Comparison of ENCODE assay signal across 1 cellular context in genomic region chr22:17084554-17085276, GRCh38.
TF ChIP-seq lines count a peak whose summit lies in the region.

A gene with protein sequence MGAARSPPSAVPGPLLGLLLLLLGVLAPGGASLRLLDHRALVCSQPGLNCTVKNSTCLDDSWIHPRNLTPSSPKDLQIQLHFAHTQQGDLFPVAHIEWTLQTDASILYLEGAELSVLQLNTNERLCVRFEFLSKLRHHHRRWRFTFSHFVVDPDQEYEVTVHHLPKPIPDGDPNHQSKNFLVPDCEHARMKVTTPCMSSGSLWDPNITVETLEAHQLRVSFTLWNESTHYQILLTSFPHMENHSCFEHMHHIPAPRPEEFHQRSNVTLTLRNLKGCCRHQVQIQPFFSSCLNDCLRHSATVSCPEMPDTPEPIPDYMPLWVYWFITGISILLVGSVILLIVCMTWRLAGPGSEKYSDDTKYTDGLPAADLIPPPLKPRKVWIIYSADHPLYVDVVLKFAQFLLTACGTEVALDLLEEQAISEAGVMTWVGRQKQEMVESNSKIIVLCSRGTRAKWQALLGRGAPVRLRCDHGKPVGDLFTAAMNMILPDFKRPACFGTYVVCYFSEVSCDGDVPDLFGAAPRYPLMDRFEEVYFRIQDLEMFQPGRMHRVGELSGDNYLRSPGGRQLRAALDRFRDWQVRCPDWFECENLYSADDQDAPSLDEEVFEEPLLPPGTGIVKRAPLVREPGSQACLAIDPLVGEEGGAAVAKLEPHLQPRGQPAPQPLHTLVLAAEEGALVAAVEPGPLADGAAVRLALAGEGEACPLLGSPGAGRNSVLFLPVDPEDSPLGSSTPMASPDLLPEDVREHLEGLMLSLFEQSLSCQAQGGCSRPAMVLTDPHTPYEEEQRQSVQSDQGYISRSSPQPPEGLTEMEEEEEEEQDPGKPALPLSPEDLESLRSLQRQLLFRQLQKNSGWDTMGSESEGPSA (plus strand): TSS chr22:17085000. CDS start chr22:17085092, 92 bp downstream.

TF ChIP-seq in WTC11, 78 proteins besides CTCF, POLR2A, EP300 and RAD21 (continued from another document):
- TF ChIP-seq ZBTB43 (CRISPR knock-in tag; IDR thresholded peaks at IDR 0.05) (no peak), E2F4 (CRISPR knock-in tag; IDR thresholded peaks at IDR 0.05; ENCODE audit: borderline replicate concordance, low read depth) (no peak), ZNF138 (CRISPR knock-in tag; conservative IDR thresholded peaks at IDR 0.05) (no peak), PRRX2 (CRISPR knock-in tag; IDR thresholded peaks at IDR 0.05) (no peak), CREB1 (CRISPR knock-in tag; IDR thresholded peaks at IDR 0.05) (no peak), JAZF1 (CRISPR knock-in tag; IDR thresholded peaks at IDR 0.05) (no peak), ZNF416 (CRISPR knock-in tag; IDR thresholded peaks at IDR 0.05) (no peak)
- TF ChIP-seq, protein P1, sequence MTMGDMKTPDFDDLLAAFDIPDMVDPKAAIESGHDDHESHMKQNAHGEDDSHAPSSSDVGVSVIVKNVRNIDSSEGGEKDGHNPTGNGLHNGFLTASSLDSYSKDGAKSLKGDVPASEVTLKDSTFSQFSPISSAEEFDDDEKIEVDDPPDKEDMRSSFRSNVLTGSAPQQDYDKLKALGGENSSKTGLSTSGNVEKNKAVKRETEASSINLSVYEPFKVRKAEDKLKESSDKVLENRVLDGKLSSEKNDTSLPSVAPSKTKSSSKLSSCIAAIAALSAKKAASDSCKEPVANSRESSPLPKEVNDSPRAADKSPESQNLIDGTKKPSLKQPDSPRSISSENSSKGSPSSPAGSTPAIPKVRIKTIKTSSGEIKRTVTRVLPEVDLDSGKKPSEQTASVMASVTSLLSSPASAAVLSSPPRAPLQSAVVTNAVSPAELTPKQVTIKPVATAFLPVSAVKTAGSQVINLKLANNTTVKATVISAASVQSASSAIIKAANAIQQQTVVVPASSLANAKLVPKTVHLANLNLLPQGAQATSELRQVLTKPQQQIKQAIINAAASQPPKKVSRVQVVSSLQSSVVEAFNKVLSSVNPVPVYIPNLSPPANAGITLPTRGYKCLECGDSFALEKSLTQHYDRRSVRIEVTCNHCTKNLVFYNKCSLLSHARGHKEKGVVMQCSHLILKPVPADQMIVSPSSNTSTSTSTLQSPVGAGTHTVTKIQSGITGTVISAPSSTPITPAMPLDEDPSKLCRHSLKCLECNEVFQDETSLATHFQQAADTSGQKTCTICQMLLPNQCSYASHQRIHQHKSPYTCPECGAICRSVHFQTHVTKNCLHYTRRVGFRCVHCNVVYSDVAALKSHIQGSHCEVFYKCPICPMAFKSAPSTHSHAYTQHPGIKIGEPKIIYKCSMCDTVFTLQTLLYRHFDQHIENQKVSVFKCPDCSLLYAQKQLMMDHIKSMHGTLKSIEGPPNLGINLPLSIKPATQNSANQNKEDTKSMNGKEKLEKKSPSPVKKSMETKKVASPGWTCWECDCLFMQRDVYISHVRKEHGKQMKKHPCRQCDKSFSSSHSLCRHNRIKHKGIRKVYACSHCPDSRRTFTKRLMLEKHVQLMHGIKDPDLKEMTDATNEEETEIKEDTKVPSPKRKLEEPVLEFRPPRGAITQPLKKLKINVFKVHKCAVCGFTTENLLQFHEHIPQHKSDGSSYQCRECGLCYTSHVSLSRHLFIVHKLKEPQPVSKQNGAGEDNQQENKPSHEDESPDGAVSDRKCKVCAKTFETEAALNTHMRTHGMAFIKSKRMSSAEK (CRISPR knock-in tag; IDR thresholded peaks at IDR 0.05; ENCODE audit: borderline replicate concordance) = no peak
- TF ChIP-seq, protein P2, sequence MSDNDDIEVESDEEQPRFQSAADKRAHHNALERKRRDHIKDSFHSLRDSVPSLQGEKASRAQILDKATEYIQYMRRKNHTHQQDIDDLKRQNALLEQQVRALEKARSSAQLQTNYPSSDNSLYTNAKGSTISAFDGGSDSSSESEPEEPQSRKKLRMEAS (CRISPR knock-in tag; IDR thresholded peaks at IDR 0.05) = peak; percentile 73
